8 cellular contexts compared by ENCODE assay signal in the genomic region with DNA sequence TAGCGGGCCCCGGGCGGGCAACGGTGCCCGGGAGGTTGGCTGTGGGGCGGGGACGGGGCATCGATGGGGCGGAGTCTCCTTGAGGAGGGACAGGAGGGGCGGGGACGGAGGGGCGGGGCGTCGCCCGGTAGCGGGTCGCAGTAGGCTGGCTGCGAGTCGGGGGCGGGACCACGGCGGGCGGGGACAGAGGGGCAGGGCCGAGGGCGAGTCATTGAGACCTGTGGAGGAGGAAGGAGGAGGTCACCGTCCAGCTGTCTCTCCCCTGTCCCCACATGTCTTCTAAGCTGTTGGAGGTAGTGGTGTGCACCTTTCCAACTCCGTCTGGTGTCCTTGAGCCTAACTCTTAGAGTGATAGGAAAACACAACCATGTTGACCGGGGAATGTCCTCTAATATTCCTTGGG.
A peak's percentile ranks its signal among the peaks of the same experiment; 100 is the strongest.
DNase-seq lines count a peak whose midpoint lies in the region; ATAC-seq and TF ChIP-seq lines count a peak whose summit lies in the region.

A gene (minus strand): TSS at position 54 of the 403 bp plus-strand sequence. CDS start 284 bp downstream, outside the sequence.

- DNase-seq in Ammon's horn (ENCODE audit: low spot score) (peak; percentile 99), GM19238 (ENCODE audit: insufficient read length, low spot score) (peak; percentile 99), NCI-H524 (lab: John Stamatoyannopoulos, UW) (peak; percentile 90 to 95), choroid plexus epithelial cell (ENCODE audit: low read depth) (peak; percentile 96), kidney tubule cell (ENCODE audit: low spot score) (peak; percentile 94)
- DNase-seq in activated CD4-positive, alpha-beta T cell treated with anti-CD3 and anti-CD28 coated beads for 4 hours: peak; percentile 95 to 96
- DNase-seq in stimulated activated CD4-positive, alpha-beta T cell treated with anti-CD3 and anti-CD28 coated beads, Interleukin-15, amount 100 ng/mL, for 48 hours (ENCODE audit: low read depth in 2 of 2): peak; percentile 92 to 97

- peak within 1 kb of the TSS; percentile 92 for H3K4me3 ChIP-seq in choroid plexus epithelial cell (ENCODE audit: low read depth, low read length)

- TF ChIP-seq CTCF in choroid plexus epithelial cell (conservative IDR thresholded peaks at IDR 0.05; ENCODE audit: low read depth, low read length): no peak

- peak; percentile 59 for ATAC-seq in HG03432 (IDR thresholded peaks at IDR 0.05; ENCODE audit: unreplicated experiment)

Comparison
In these comparisons a context has a peak if more than half of its experiments do, and no peak if none do; other contexts are left out.
1. Peak in every context shown above with its lines: DNase-seq, ATAC-seq and H3K4me3 ChIP-seq.